Comparison of ENCODE assay signal across 8 cellular contexts in the genomic region with DNA sequence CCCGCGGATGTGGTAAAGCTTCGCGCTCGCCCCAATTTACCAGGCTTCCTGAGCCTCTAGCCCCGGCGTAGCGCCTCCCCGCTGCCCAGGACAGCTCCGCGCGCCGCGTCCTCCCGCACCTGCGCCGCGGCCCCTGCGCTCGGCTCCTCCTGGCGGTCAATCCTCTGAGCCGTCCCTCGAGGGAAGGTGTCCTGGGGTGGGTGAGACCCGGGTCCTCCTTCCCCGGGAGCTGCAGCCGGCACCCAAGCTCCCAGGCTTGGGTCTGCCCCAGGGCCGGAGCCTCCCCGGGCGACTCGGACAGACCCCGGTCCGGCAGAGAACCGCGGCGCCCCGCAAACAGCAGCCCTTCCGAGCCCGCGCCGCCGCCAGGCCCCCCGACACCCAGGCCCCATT. TPM values are rescaled to one million over a fixed set of nuclear protein-coding genes. Genes with fewer than 3 reads are reported as not detected.
DNase-seq lines count a peak whose midpoint lies in the region; ATAC-seq, FAIRE-seq and TF ChIP-seq lines count a peak whose summit lies in the region.

No MANE protein-coding gene starts in this region.

- H3K27me3 ChIP-seq in bronchial epithelial cell (ENCODE audit: control insufficient read depth, insufficient read depth, low read length): no peaks in the 10 kb centered on the region

- TF ChIP-seq POLR2A in GM10847 (IDR thresholded peaks at IDR 0.05; ENCODE audit: extremely low read depth, insufficient read length): peak; percentile 16

- peak; percentile 81 for DNase-seq in LHCN-M2 (ENCODE audit: low read depth)
- peak; percentile 55 for DNase-seq in bronchial epithelial cell (ENCODE audit: low read depth)
- DNase-seq in left lobe of liver (ENCODE audit: low spot score): peak; percentile 55
- peak; percentile 81 for DNase-seq in stimulated activated CD4-positive, alpha-beta T cell treated with anti-CD3 and anti-CD28 coated beads, Interleukin-4, amount 100 ng/mL, for 24 hours
- DNase-seq in MV-4-11 (lab: John Stamatoyannopoulos, UW): no peak

- H3K36me3 ChIP-seq in bronchial epithelial cell (ENCODE audit: control insufficient read depth, insufficient read depth, low read length): no peaks in the 10 kb centered on the region

- peak; percentile 36; the same call in 1 of the 2 replicates for TF ChIP-seq CTCF in WI38 (IDR thresholded peaks at IDR 0.05; ENCODE audit: low read depth, low read length)
- TF ChIP-seq CTCF in bronchial epithelial cell (IDR thresholded peaks at IDR 0.05; ENCODE audit: insufficient read depth, low read length, severe bottlenecking): peak; percentile 85

- H3K4me3 ChIP-seq in WI38 (ENCODE audit: low read depth, low read length): peak overlapping the region; percentile 71
- H3K4me3 ChIP-seq in bronchial epithelial cell (ENCODE audit: low read depth, low read length): peak overlapping the region; percentile 88

- FAIRE-seq in bronchial epithelial cell (lab: Jason Lieb, UNC): no peak

- ATAC-seq in GM21825 (IDR thresholded peaks at IDR 0.05; ENCODE audit: unreplicated experiment): peak; percentile 44
- peak; percentile 64 for ATAC-seq in left lobe of liver

RNA-seq across cellular contexts. Expression of a gene that starts 0.5 kb away (rescaled TPM):
- total RNA-seq in LHCN-M2 (2014; rRNA removed) (41.2 and 48.7 TPM in 2 replicates), bronchial epithelial cell (19.7 and 25.0 TPM in 2 replicates), left lobe of liver (0.58 TPM)
- 12.6 TPM for polyA plus RNA-seq in LHCN-M2 (2012)

Comparison
In these comparisons a context has a peak if more than half of its experiments do, and no peak if none do; other contexts are left out.
1. RNA of a gene that starts 0.5 kb away (total RNA-seq): 41.2 to 48.7 TPM in LHCN-M2 and 19.7 to 25.0 TPM in bronchial epithelial cell; 0.58 TPM in left lobe of liver (single experiment); every median in the first group is over 10 times any median in the second.